26 cellular contexts compared by ENCODE assay signal in genomic region chr3:61869378-61869777, GRCh38.
"Had no signal": no experiment of that assay in that cellular context is flagged by ENCODE, and none has a peak within 500 bp of the region (broad histone marks: within the 10 kb centered on the region; RNA-seq: fewer than 3 reads in every experiment).

No MANE protein-coding gene starts in this region.

- H3K9me3 ChIP-seq: esophagus squamous epithelium, heart right ventricle, lower lobe of right lung, suprapubic skin, transverse colon had no signal

- H3K27ac ChIP-seq: dorsolateral prefrontal cortex, esophagus squamous epithelium, heart right ventricle, lower lobe of right lung, parathyroid adenoma, suprapubic skin, transverse colon had no signal

- H2AFZ ChIP-seq: parathyroid adenoma had no signal

- H3K27me3 ChIP-seq: dorsolateral prefrontal cortex, esophagus squamous epithelium, heart right ventricle, suprapubic skin, transverse colon had no signal

- H3K4me2 ChIP-seq: smooth muscle cell had no signal

- H3K9ac ChIP-seq: parathyroid adenoma had no signal

- FAIRE-seq: colon, endometrium, islet of Langerhans had no signal

- DNase-seq: dorsolateral prefrontal cortex; effector memory CD4-positive, alpha-beta T cell; erythroblast; esophagus squamous epithelium; foreskin melanocyte; glutamatergic neuron; heart right ventricle; hippocampal formation; kidney glomerular epithelial cell; left colon; left ventricle myocardium superior; lower lobe of right lung; naive thymus-derived CD8-positive, alpha-beta T cell; stimulated activated CD4-positive, alpha-beta T cell treated with anti-CD3 and anti-CD28 coated beads, Interleukin-12 subunit alpha, Interleukin-12 subunit beta, amount 100 ng/mL, for 4 hours; stimulated activated CD4-positive, alpha-beta T cell treated with anti-CD3 and anti-CD28 coated beads, Interleukin-1b, Interleukin-23, amount 100 ng/mL, for 48 hours; stimulated activated CD4-positive, alpha-beta T cell treated with anti-CD3 and anti-CD28 coated beads, Interleukin-4, amount 100 ng/mL, for 1 hour; stimulated activated CD8-positive, alpha-beta memory T cell treated with anti-CD3 and anti-CD28 coated beads, Interleukin-4, amount 100 ng/mL, for 48 hours; stimulated activated naive CD4-positive, alpha-beta T cell; stimulated activated naive CD8-positive, alpha-beta T cell treated with anti-CD3 and anti-CD28 coated beads, Interleukin-15, amount 100 ng/mL, for 72 hours; transverse colon had no signal

- H3K36me3 ChIP-seq: esophagus squamous epithelium, heart right ventricle, lower lobe of right lung, suprapubic skin, transverse colon had no signal

- H3K4me1 ChIP-seq: esophagus squamous epithelium, lower lobe of right lung, suprapubic skin had no signal

- H3K4me3 ChIP-seq: dorsolateral prefrontal cortex, esophagus squamous epithelium, heart right ventricle, lower lobe of right lung, smooth muscle cell, suprapubic skin, transverse colon had no signal
